1 cellular context compared by ENCODE assay signal in the genomic region with DNA sequence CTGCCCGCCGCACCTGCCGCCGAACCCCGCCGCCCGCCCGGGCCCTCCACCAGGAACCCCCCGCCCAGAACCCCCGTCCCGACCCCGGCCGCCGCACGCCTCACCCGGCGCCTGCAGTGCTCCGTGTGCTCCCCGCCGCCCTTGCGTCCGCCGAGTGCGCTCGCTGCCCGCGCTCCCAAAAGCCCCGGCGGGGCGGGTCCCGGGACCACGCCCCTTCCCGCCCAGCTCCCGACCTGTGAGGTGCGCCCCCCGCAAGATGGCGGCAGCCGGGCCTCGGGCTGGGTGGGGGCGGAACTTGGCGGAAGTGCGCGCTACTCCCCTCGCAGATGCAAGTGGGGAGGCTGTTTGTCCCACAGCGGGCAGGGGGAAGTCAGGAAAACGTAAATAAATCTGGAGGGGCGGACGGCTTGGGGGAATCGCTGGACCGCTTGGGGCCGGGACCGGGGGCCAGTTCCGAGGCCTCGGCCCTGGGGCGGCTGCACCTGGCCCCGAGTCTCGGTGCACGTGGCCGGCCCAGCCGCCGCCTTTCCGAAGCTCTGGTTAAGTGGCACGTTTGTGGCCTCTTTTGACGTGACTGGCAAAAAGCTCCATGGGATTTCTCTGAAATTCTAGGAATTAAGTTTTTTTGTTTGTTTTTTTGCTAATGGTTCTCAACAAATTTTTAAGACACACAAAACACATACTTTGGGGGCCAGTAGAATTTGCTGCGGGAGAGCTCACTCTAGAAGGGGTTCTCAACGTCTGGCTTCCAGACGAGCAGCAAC.
TF ChIP-seq lines count a peak whose summit lies in the region.

Gene EZR (minus strand): TSS at position 156 of the 764 bp plus-strand sequence. CDS start 1,275 bp downstream, outside the sequence.

TF ChIP-seq in HepG2, 621 proteins besides CTCF, POLR2A, EP300 and RAD21 (continued from another document and continues in another):
- TF ChIP-seq, protein P1, sequence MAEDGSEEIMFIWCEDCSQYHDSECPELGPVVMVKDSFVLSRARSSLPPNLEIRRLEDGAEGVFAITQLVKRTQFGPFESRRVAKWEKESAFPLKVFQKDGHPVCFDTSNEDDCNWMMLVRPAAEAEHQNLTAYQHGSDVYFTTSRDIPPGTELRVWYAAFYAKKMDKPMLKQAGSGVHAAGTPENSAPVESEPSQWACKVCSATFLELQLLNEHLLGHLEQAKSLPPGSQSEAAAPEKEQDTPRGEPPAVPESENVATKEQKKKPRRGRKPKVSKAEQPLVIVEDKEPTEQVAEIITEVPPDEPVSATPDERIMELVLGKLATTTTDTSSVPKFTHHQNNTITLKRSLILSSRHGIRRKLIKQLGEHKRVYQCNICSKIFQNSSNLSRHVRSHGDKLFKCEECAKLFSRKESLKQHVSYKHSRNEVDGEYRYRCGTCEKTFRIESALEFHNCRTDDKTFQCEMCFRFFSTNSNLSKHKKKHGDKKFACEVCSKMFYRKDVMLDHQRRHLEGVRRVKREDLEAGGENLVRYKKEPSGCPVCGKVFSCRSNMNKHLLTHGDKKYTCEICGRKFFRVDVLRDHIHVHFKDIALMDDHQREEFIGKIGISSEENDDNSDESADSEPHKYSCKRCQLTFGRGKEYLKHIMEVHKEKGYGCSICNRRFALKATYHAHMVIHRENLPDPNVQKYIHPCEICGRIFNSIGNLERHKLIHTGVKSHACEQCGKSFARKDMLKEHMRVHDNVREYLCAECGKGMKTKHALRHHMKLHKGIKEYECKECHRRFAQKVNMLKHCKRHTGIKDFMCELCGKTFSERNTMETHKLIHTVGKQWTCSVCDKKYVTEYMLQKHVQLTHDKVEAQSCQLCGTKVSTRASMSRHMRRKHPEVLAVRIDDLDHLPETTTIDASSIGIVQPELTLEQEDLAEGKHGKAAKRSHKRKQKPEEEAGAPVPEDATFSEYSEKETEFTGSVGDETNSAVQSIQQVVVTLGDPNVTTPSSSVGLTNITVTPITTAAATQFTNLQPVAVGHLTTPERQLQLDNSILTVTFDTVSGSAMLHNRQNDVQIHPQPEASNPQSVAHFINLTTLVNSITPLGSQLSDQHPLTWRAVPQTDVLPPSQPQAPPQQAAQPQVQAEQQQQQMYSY (CRISPR knock-in tag; IDR thresholded peaks at IDR 0.05) = 0 out of 2 replicates have a peak, but pooled peaks have one; percentile 44
- peak; percentile 74; the same call in 1 of the 2 replicates for TF ChIP-seq ZNF616 (CRISPR knock-in tag; IDR thresholded peaks at IDR 0.05; ENCODE audit: low read depth)
- TF ChIP-seq SMAD9 (CRISPR knock-in tag; IDR thresholded peaks at IDR 0.05) = peak; percentile 87
- no peak for TF ChIP-seq RFX5 (IDR thresholded peaks at IDR 0.05; ENCODE audit: low read depth, low read length)
- TF ChIP-seq, protein P2, sequence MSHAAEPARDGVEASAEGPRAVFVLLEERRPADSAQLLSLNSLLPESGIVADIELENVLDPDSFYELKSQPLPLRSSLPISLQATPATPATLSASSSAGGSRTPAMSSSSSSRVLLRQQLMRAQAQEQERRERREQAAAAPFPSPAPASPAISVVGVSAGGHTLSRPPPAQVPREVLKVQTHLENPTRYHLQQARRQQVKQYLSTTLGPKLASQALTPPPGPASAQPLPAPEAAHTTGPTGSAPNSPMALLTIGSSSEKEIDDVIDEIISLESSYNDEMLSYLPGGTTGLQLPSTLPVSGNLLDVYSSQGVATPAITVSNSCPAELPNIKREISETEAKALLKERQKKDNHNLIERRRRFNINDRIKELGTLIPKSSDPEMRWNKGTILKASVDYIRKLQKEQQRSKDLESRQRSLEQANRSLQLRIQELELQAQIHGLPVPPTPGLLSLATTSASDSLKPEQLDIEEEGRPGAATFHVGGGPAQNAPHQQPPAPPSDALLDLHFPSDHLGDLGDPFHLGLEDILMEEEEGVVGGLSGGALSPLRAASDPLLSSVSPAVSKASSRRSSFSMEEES (CRISPR knock-in tag; IDR thresholded peaks at IDR 0.05) = no peak; the same call in 1 of the 2 replicates
- TF ChIP-seq ETS1 (CRISPR knock-in tag; IDR thresholded peaks at IDR 0.05) = no peak; the same call in 1 of the 2 replicates
- peak; percentile 82 for TF ChIP-seq ZFX (CRISPR knock-in tag; IDR thresholded peaks at IDR 0.05; ENCODE audit: low read depth)
- TF ChIP-seq NR2F1 (CRISPR knock-in tag; IDR thresholded peaks at IDR 0.05) = no peak
- TF ChIP-seq ZNF704 (CRISPR knock-in tag; IDR thresholded peaks at IDR 0.05; ENCODE audit: borderline replicate concordance) = peak; percentile 95; the same call in 1 of the 2 replicates
- peak; percentile 58 for TF ChIP-seq ISL2 (CRISPR knock-in tag; IDR thresholded peaks at IDR 0.05)
- peak; percentile 75; the same call in 1 of the 2 replicates for TF ChIP-seq ZNF558 (CRISPR knock-in tag; IDR thresholded peaks at IDR 0.05; ENCODE audit: borderline replicate concordance)
- peak; percentile 52; the same call in 1 of the 2 replicates for TF ChIP-seq ZNF619 (CRISPR knock-in tag; IDR thresholded peaks at IDR 0.05)
- no peak; the same call in 1 of the 2 replicates for TF ChIP-seq NFIC (IDR thresholded peaks at IDR 0.05; ENCODE audit: low read length)
- peak; percentile 70 for TF ChIP-seq DRAP1 (CRISPR knock-in tag; IDR thresholded peaks at IDR 0.05)
- peak; percentile 90 for TF ChIP-seq KDM2A (CRISPR knock-in tag; IDR thresholded peaks at IDR 0.05; ENCODE audit: borderline replicate concordance, low read depth)
- TF ChIP-seq ZNF337 (CRISPR knock-in tag; IDR thresholded peaks at IDR 0.05; ENCODE audit: borderline replicate concordance, low read depth) = peak; percentile 84; the same call in 1 of the 2 replicates
- TF ChIP-seq SP5 (CRISPR knock-in tag; IDR thresholded peaks at IDR 0.05; ENCODE audit: borderline replicate concordance, low read depth) = peak; percentile 91
- TF ChIP-seq ZNF121 (CRISPR knock-in tag; IDR thresholded peaks at IDR 0.05) = no peak
- TF ChIP-seq, protein P3, sequence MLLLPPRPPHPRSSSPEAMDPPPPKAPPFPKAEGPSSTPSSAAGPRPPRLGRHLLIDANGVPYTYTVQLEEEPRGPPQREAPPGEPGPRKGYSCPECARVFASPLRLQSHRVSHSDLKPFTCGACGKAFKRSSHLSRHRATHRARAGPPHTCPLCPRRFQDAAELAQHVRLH (CRISPR knock-in tag; IDR thresholded peaks at IDR 0.05; ENCODE audit: borderline replicate concordance, low read depth) = peak; percentile 36; the same call in 1 of the 2 replicates
- no peak for TF ChIP-seq ZSCAN25 (CRISPR knock-in tag; IDR thresholded peaks at IDR 0.05)
- TF ChIP-seq, protein P4, sequence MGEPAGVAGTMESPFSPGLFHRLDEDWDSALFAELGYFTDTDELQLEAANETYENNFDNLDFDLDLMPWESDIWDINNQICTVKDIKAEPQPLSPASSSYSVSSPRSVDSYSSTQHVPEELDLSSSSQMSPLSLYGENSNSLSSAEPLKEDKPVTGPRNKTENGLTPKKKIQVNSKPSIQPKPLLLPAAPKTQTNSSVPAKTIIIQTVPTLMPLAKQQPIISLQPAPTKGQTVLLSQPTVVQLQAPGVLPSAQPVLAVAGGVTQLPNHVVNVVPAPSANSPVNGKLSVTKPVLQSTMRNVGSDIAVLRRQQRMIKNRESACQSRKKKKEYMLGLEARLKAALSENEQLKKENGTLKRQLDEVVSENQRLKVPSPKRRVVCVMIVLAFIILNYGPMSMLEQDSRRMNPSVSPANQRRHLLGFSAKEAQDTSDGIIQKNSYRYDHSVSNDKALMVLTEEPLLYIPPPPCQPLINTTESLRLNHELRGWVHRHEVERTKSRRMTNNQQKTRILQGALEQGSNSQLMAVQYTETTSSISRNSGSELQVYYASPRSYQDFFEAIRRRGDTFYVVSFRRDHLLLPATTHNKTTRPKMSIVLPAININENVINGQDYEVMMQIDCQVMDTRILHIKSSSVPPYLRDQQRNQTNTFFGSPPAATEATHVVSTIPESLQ (CRISPR knock-in tag; conservative IDR thresholded peaks at IDR 0.05) = no peak
- no peak for TF ChIP-seq BCL6 (CRISPR knock-in tag; IDR thresholded peaks at IDR 0.05)
- peak; percentile 91 for TF ChIP-seq SRSF1 (optimal IDR thresholded peaks at IDR 0.05; ENCODE audit: low read depth, low read length)
- TF ChIP-seq NCOA5 (CRISPR knock-in tag; IDR thresholded peaks at IDR 0.05) = no peak
- TF ChIP-seq MYPOP (CRISPR knock-in tag; IDR thresholded peaks at IDR 0.05) = peak; percentile 86
- no peak for TF ChIP-seq CC2D1A (CRISPR knock-in tag; IDR thresholded peaks at IDR 0.05)
- TF ChIP-seq RBM22 (optimal IDR thresholded peaks at IDR 0.05; ENCODE audit: low read length) = no peak
- TF ChIP-seq ZNF564 (CRISPR knock-in tag; IDR thresholded peaks at IDR 0.05) = no peak; the same call in 1 of the 2 replicates
- TF ChIP-seq AGO2 (optimal IDR thresholded peaks at IDR 0.05; ENCODE audit: low read depth, low read length) = peak; percentile 60
- peak; percentile 85 for TF ChIP-seq TFDP2 (CRISPR knock-in tag; IDR thresholded peaks at IDR 0.05)
- peak; percentile 98; the same call in 1 of the 2 replicates for TF ChIP-seq GLI4 (CRISPR knock-in tag; IDR thresholded peaks at IDR 0.05; ENCODE audit: borderline replicate concordance)
- peak; percentile 46; the same call in 1 of the 2 replicates for TF ChIP-seq ZNF574 (CRISPR knock-in tag; IDR thresholded peaks at IDR 0.05)
- 0 out of 2 replicates have a peak, but pooled peaks have one; percentile 32 for TF ChIP-seq ZNF577 (CRISPR knock-in tag; IDR thresholded peaks at IDR 0.05; ENCODE audit: borderline replicate concordance, low read depth)
- peak; percentile 81 for TF ChIP-seq MYC (CRISPR knock-in tag; IDR thresholded peaks at IDR 0.05; ENCODE audit: borderline replicate concordance)
- peak; percentile 83 for TF ChIP-seq TARDBP (CRISPR knock-in tag; IDR thresholded peaks at IDR 0.05)
- TF ChIP-seq, protein P5, sequence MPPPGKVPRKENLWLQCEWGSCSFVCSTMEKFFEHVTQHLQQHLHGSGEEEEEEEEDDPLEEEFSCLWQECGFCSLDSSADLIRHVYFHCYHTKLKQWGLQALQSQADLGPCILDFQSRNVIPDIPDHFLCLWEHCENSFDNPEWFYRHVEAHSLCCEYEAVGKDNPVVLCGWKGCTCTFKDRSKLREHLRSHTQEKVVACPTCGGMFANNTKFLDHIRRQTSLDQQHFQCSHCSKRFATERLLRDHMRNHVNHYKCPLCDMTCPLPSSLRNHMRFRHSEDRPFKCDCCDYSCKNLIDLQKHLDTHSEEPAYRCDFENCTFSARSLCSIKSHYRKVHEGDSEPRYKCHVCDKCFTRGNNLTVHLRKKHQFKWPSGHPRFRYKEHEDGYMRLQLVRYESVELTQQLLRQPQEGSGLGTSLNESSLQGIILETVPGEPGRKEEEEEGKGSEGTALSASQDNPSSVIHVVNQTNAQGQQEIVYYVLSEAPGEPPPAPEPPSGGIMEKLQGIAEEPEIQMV (CRISPR knock-in tag; IDR thresholded peaks at IDR 0.05; ENCODE audit: low read depth) = no peak
